Comparison of ENCODE assay signal across 18 cellular contexts in the genomic region with DNA sequence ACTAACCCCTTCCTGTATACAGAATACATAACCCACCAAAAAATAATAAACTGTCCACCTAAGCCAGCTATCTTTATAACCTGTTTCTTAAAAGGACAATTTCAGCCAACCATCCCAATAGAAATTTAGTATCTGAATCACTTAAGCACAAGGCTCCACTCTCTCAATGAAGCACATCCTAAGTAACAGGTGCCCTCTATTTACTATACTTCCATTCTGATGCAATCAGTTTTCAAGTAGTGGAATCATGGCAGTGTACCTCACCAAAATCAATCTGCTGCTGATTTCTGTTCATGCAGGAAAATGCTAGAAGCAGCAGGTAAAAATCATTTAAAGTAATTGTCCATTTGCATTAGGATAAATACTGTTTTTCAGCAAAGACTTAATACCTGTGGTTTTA.
"Had no signal": no experiment of that assay in that cellular context is flagged by ENCODE, and none has a peak within 500 bp of the region (broad histone marks: within the 10 kb centered on the region; RNA-seq: fewer than 3 reads in every experiment).

No MANE protein-coding gene starts in this region.

- H3K4me3 ChIP-seq: body of pancreas, cardiac muscle cell, heart right ventricle, pancreas, SJSA1, transverse colon had no signal

- ATAC-seq: body of pancreas; heart right ventricle; left colon; natural killer cell treated with Interleukin-12 subunit alpha and Interleukin-12 subunit beta and Interleukin-15 and Interleukin-18, amount 100 ng/mL, for 72 hours; right cardiac atrium had no signal

- DNase-seq: activated CD4-positive, alpha-beta T cell treated with anti-CD3 and anti-CD28 coated beads, Interleukin-2, amount 50 U/mL, for 48 hours; activated CD4-positive, CD25-positive, alpha-beta regulatory T cell treated with anti-CD3 and anti-CD28 coated beads, Interleukin-2, amount 50 U/mL, for 72 hours; body of pancreas; cortex of kidney; heart right ventricle; left colon; pancreas; right cardiac atrium; stimulated activated CD4-positive, alpha-beta T cell treated with anti-CD3 and anti-CD28 coated beads, Interleukin-12 subunit alpha, Interleukin-12 subunit beta, amount 100 ng/mL, for 4 hours; stimulated activated CD4-positive, alpha-beta T cell treated with anti-CD3 and anti-CD28 coated beads, Interleukin-4, amount 100 ng/mL, for 4 hours; transverse colon had no signal

- H3K27ac ChIP-seq: body of pancreas, cardiac muscle cell, epithelial cell of prostate, heart right ventricle, neutrophil, pancreas, SJSA1, transverse colon, VCaP had no signal

- H3K9me3 ChIP-seq: body of pancreas, heart right ventricle, neutrophil, pancreas, SJSA1, transverse colon had no signal

- H3K27ac Mint-ChIP-seq: memory B cell; natural killer cell treated with Interleukin-12 subunit alpha and Interleukin-12 subunit beta and Interleukin-15 and Interleukin-18, amount 100 ng/mL, for 72 hours had no signal

- H3K27me3 Mint-ChIP-seq: memory B cell; natural killer cell treated with Interleukin-12 subunit alpha and Interleukin-12 subunit beta and Interleukin-15 and Interleukin-18, amount 100 ng/mL, for 72 hours had no signal

- H3K27me3 ChIP-seq: body of pancreas, cardiac muscle cell, heart right ventricle, neutrophil, pancreas, SJSA1, transverse colon had no signal

- H3K4me3 Mint-ChIP-seq: memory B cell; natural killer cell treated with Interleukin-12 subunit alpha and Interleukin-12 subunit beta and Interleukin-15 and Interleukin-18, amount 100 ng/mL, for 72 hours had no signal

- H3K9me3 Mint-ChIP-seq: memory B cell; natural killer cell treated with Interleukin-12 subunit alpha and Interleukin-12 subunit beta and Interleukin-15 and Interleukin-18, amount 100 ng/mL, for 72 hours had no signal
